In genomic region chr1:182493063-182493462, GRCh38 we compare ENCODE assay signal across 17 cellular contexts. TPM values are rescaled to one million over a fixed set of nuclear protein-coding genes. Genes with fewer than 3 reads are reported as not detected.
"Had no signal": no experiment of that assay in that cellular context is flagged by ENCODE, and none has a peak within 500 bp of the region (broad histone marks: within the 10 kb centered on the region; RNA-seq: fewer than 3 reads in every experiment).

No MANE protein-coding gene starts in this region.

- ATAC-seq: activated T-cell treated with anti-CD3 and anti-CD28 coated beads, Interleukin-2, amount 50 U/mL, for 4 hours; upper lobe of right lung had no signal

- H3K27ac Mint-ChIP-seq: activated naive CD8-positive, alpha-beta T cell treated with anti-CD3 and anti-CD28 coated beads, Interleukin-2, amount 10 ng/mL, durations not matched to agents 7 days and 5 days; stimulated activated naive CD8-positive, alpha-beta T cell treated with anti-CD3 and anti-CD28 coated beads, Interleukin-15, Interleukin-2, amounts not matched to agents 100 ng/mL and 50 ng/mL, for 24 hours had no signal

- H3K9me3 Mint-ChIP-seq: activated naive CD8-positive, alpha-beta T cell treated with anti-CD3 and anti-CD28 coated beads, Interleukin-2, amount 10 ng/mL, durations not matched to agents 7 days and 5 days; activated T-cell treated with anti-CD3 and anti-CD28 coated beads, Interleukin-2, amount 50 U/mL, for 4 hours; neural crest cell; stimulated activated naive CD8-positive, alpha-beta T cell treated with anti-CD3 and anti-CD28 coated beads, Interleukin-15, Interleukin-2, amounts not matched to agents 100 ng/mL and 50 ng/mL, for 24 hours had no signal

- H3K9me3 ChIP-seq: testis, upper lobe of right lung had no signal

- H3K27ac ChIP-seq: dorsolateral prefrontal cortex, testis, upper lobe of right lung had no signal

- H3K4me3 Mint-ChIP-seq: activated naive CD8-positive, alpha-beta T cell treated with anti-CD3 and anti-CD28 coated beads, Interleukin-2, amount 10 ng/mL, durations not matched to agents 7 days and 5 days; activated T-cell treated with anti-CD3 and anti-CD28 coated beads, Interleukin-2, amount 50 U/mL, for 4 hours; neural crest cell; stimulated activated naive CD8-positive, alpha-beta T cell treated with anti-CD3 and anti-CD28 coated beads, Interleukin-15, Interleukin-2, amounts not matched to agents 100 ng/mL and 50 ng/mL, for 24 hours had no signal

- H3K4me1 ChIP-seq: testis, upper lobe of right lung had no signal

- H3K4me1 Mint-ChIP-seq: activated naive CD8-positive, alpha-beta T cell treated with anti-CD3 and anti-CD28 coated beads, Interleukin-2, amount 10 ng/mL, durations not matched to agents 7 days and 5 days; neural crest cell had no signal

- H3K36me3 ChIP-seq: upper lobe of right lung had no signal

- H3K27me3 ChIP-seq: testis, upper lobe of right lung had no signal

- H3K4me3 ChIP-seq: dorsolateral prefrontal cortex, testis, upper lobe of right lung had no signal

- DNase-seq: activated CD4-positive, alpha-beta T cell treated with anti-CD3 and anti-CD28 coated beads for 1 hour; activated CD4-positive, alpha-beta T cell treated with anti-CD3 and anti-CD28 coated beads, Interleukin-2, amount 50 U/mL, for 48 hours; activated gamma-delta T cell treated with Interleukin-2 at 50 U/mL for 16 hours; activated naive CD8-positive, alpha-beta T cell treated with anti-CD3 and anti-CD28 coated beads, Interleukin-2, amount 10 ng/mL, durations not matched to agents 7 days and 5 days; activated T-cell treated with anti-CD3 and anti-CD28 coated beads, Interleukin-2, amount 50 U/mL, for 4 hours; anterior cingulate cortex; dorsolateral prefrontal cortex; hippocampal formation; stimulated activated CD4-positive, alpha-beta T cell treated with anti-CD3 and anti-CD28 coated beads, Interleukin-12 subunit alpha, Interleukin-12 subunit beta, amount 100 ng/mL, for 4 hours; testis; upper lobe of right lung had no signal

RNA-seq across cellular contexts. Expression of gene RGSL1, which starts 43.1 kb away (rescaled TPM):
- total RNA-seq: activated naive CD8-positive, alpha-beta T cell treated with anti-CD3 and anti-CD28 coated beads, Interleukin-2, amount 10 ng/mL, durations not matched to agents 7 days and 5 days; activated T-cell treated with anti-CD3 and anti-CD28 coated beads, Interleukin-2, amount 50 U/mL, for 4 hours; cerebellum; kidney epithelial cell; mesenteric fat pad; neural crest cell; osteocyte; upper lobe of right lung had no signal
